ENCODE assay signal across 15 cellular contexts in genomic region chr1:227913969-227914791, GRCh38. TPM values are rescaled to one million over a fixed set of nuclear protein-coding genes. Genes with fewer than 3 reads are reported as not detected.
DNase-seq lines count a peak whose midpoint lies in the region; ATAC-seq and TF ChIP-seq lines count a peak whose summit lies in the region.
"Had no signal": no experiment of that assay in that cellular context is flagged by ENCODE, and none has a peak within 500 bp of the region (broad histone marks: within the 10 kb centered on the region; RNA-seq: fewer than 3 reads in every experiment).

No MANE protein-coding gene starts in this region.

- 72% methylated on average over 14 of the region's 14 CpGs for WGBS in HUES64

- no peak for TF ChIP-seq CTCF in BE2C (IDR thresholded peaks at IDR 0.05; ENCODE audit: low read depth, low read length)

- H3K27ac ChIP-seq in HUES64 (ENCODE audit: low read depth, low read length), result 0 out of 2 replicates have a peak overlapping the region, but pooled peaks have one; percentile 30

- H3K4me3 ChIP-seq in BE2C (ENCODE audit: low read depth, low read length) (no peak overlapping the region), HUES64 (ENCODE audit: low read length) (no peak overlapping the region)

- TF ChIP-seq POLR2A in GM18505 (IDR thresholded peaks at IDR 0.05; ENCODE audit: borderline replicate concordance, extremely low read depth, insufficient read depth, insufficient read length), result no peak

- no peaks in the 10 kb centered on the region for H3K27me3 ChIP-seq in BE2C
- H3K27me3 ChIP-seq in HUES64 (ENCODE audit: insufficient read depth, low read length), result no peaks in the 10 kb centered on the region

- ATAC-seq in GM18505 (IDR thresholded peaks at IDR 0.05; ENCODE audit: unreplicated experiment) (no peak), GM18520 (IDR thresholded peaks at IDR 0.05; ENCODE audit: unreplicated experiment) (no peak)
- ATAC-seq: HepG2; stimulated activated effector memory CD8-positive, alpha-beta T cell treated with anti-CD3 and anti-CD28 coated beads, Interleukin-12 subunit alpha, Interleukin-12 subunit beta, amount 100 ng/mL, for 72 hours had no signal

- no peaks in the 10 kb centered on the region for H3K4me1 ChIP-seq in BE2C
- H3K4me1 ChIP-seq in HUES64 (ENCODE audit: insufficient read depth, low read length), result peaks cover 22% of the 10 kb centered on the region

- no peaks in the 10 kb centered on the region for H3K9me3 ChIP-seq in BE2C
- H3K9me3 ChIP-seq in HUES64 (ENCODE audit: insufficient read depth, low read depth, low read length), result no peaks in the 10 kb centered on the region

- no peaks in the 10 kb centered on the region for H3K36me3 ChIP-seq in BE2C
- no peaks in the 10 kb centered on the region for H3K36me3 ChIP-seq in HUES64 (ENCODE audit: insufficient read depth, low read length)

- no peak overlapping the region for H3K9ac ChIP-seq in HUES64 (ENCODE audit: low read depth, low read length)

- DNase-seq in BE2C (peak; percentile 8), NCI-H69 (lab: John Stamatoyannopoulos, UW) (peak; percentile 98), left kidney (ENCODE audit: low read depth, low spot score) (peak; percentile 95), epidermal melanocyte (ENCODE audit: insufficient read length, low spot score) (no peak)
- DNase-seq in stimulated activated CD4-positive, alpha-beta T cell treated with anti-CD3 and anti-CD28 coated beads, Interleukin-2, amount 100 ng/mL, for 24 hours, result no peak
- DNase-seq: activated CD4-positive, alpha-beta T cell treated with anti-CD3 and anti-CD28 coated beads for 48 hours; activated naive CD8-positive, alpha-beta T cell treated with anti-CD3 and anti-CD28 coated beads, Interleukin-2, amount 10 ng/mL, durations not matched to agents 7 days and 5 days; foreskin melanocyte; NCI-H1048; NCI-H774 had no signal

RNA-seq across cellular contexts. Expression of gene WNT9A, which starts 33.6 kb away (rescaled TPM):
- not detected for polyA plus RNA-seq in BE2C (2012; ENCODE audit: insufficient read depth, insufficient read length, low read depth)
- 0.75 TPM for polyA plus RNA-seq in HUES64 (2013, experiment 1 of 2)
- polyA plus RNA-seq in HUES64 (2013, experiment 2 of 2), result 0.82 TPM
- polyA plus RNA-seq: HepG2 had no signal

Comparison
In these comparisons a context has a peak if more than half of its experiments do, and no peak if none do; other contexts are left out.
1. DNase-seq: peak in BE2C (single experiment), NCI-H69 (single experiment) and left kidney (single experiment); none in epidermal melanocyte (single experiment) and stimulated activated CD4-positive, alpha-beta T cell treated with anti-CD3 and anti-CD28 coated beads, Interleukin-2, amount 100 ng/mL, for 24 hours (0 of 2).